17 cellular contexts compared by ENCODE assay signal in genomic region chr12:76738824-76739579, GRCh38.
"Had no signal": no experiment of that assay in that cellular context is flagged by ENCODE, and none has a peak within 500 bp of the region (broad histone marks: within the 10 kb centered on the region; RNA-seq: fewer than 3 reads in every experiment).

No MANE protein-coding gene starts in this region.

- H3K4me1 ChIP-seq: psoas muscle, sigmoid colon, upper lobe of left lung had no signal

- H3K4me3 ChIP-seq: mucosa of descending colon, psoas muscle, sigmoid colon, upper lobe of left lung had no signal

- H3K9me3 ChIP-seq: psoas muscle had no signal

- ATAC-seq: activated T-cell treated with anti-CD3 and anti-CD28 coated beads, Interleukin-2, amount 50 U/mL, for 4 hours; left cardiac atrium; mucosa of descending colon; naive thymus-derived CD8-positive, alpha-beta T cell; psoas muscle had no signal

- H3K36me3 ChIP-seq: sigmoid colon, upper lobe of left lung had no signal

- H3K27ac ChIP-seq: psoas muscle, sigmoid colon, upper lobe of left lung had no signal

- DNase-seq: activated CD4-positive, alpha-beta T cell treated with anti-CD3 and anti-CD28 coated beads, Interleukin-2, amount 50 U/mL, for 48 hours; activated CD4-positive, CD25-positive, alpha-beta regulatory T cell treated with anti-CD3 and anti-CD28 coated beads, Interleukin-2, amount 50 U/mL, for 72 hours; activated effector memory CD4-positive, alpha-beta T cell treated with anti-CD3 and anti-CD28 coated beads, Interleukin-2, amount 50 U/mL, for 16 hours; activated T-cell treated with anti-CD3 and anti-CD28 coated beads, Interleukin-2, amount 50 U/mL, for 4 hours; amygdala; erythroblast; glutamatergic neuron; immature natural killer cell; left cardiac atrium; mammary epithelial cell; naive thymus-derived CD8-positive, alpha-beta T cell; psoas muscle; sigmoid colon; stimulated activated naive CD4-positive, alpha-beta T cell; substantia nigra; upper lobe of left lung had no signal

- H3K27me3 ChIP-seq: sigmoid colon, upper lobe of left lung had no signal
